In genomic region chr19:18425515-18426415, GRCh38 we compare ENCODE assay signal across 1 cellular context.
TF ChIP-seq lines count a peak whose summit lies in the region.

No MANE protein-coding gene starts in this region.

TF ChIP-seq in GM12878, 131 proteins besides CTCF, POLR2A, EP300 and RAD21:
- TF ChIP-seq CEBPZ (IDR thresholded peaks at IDR 0.05; ENCODE audit: low read depth, low read length) (no peak), ZNF24 (IDR thresholded peaks at IDR 0.05) (peak; percentile 63; the same call in 1 of the 2 replicates)
